9 cellular contexts compared by ENCODE assay signal in the genomic region with DNA sequence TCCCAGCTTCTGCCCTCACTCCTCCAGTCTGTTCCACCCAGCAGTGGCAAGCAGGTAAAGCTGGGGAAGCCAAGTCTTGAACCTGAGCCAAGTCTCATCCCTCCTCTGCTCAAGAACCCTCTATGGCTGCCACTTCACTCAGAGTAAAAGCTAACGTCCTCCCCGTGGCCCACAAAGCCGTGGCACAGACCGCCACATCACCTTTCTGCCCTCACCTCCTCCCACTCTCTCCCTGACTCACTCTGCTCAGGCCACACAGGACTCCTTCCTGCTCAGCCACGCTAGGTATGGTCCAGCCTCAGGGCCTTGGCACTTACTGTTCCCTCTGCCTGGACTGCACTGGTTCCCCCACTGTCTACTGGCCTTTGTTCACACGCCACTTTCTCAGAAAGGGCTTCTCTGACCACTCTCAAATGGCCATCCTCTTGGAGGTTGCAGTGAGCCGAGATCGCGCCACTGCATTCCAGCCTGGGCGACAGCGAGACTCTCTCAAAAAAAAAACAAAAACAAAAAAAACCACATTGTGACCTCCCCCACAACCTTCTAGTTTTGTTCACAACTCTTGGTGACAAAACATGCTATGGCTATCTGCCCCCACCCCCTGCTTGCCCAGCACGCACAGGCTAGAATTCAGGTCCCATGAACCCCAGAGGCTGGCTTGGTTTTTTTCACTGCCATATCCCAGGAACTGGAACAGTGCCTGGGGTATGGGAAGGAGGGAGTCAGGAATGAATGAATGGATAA. TPM values are rescaled to one million over a fixed set of nuclear protein-coding genes. Genes with fewer than 3 reads are reported as not detected.
A peak's percentile ranks its signal among the peaks of the same experiment; 100 is the strongest.
DNase-seq lines count a peak whose midpoint lies in the region; ATAC-seq and TF ChIP-seq lines count a peak whose summit lies in the region.
"Had no signal": no experiment of that assay in that cellular context is flagged by ENCODE, and none has a peak within 500 bp of the region (broad histone marks: within the 10 kb centered on the region; RNA-seq: fewer than 3 reads in every experiment).

No MANE protein-coding gene starts in this region.

- in situ Hi-C loops in brain microvascular endothelial cell (cut with HindIII; ENCODE audit: low pct_ligation_motif_present, low sequenced_read_pairs): no loop called here

- CTCF ChIA-PET in CD4-positive, alpha-beta memory T cell (lab: Charles Lee; ENCODE audit: partially characterized antibody): interaction anchor here (0.5 to 12.1 kb wide), 19 partner anchors 9 to 134 kb away, joined by 3 to 142 read pairs (median 7); a partner anchor contains a TSS

- POLR2A ChIA-PET in CD4-positive, alpha-beta memory T cell (lab: Charles Lee; ENCODE audit: partially characterized antibody): interaction anchor here (0.9 to 5.4 kb wide), 12 partner anchors 14 to 61 kb away, joined by 3 to 35 read pairs (median 3); a partner anchor contains a TSS

- no peaks in the 10 kb centered on the region for H3K9me3 ChIP-seq in CD4-positive, alpha-beta memory T cell (ENCODE audit: control insufficient read depth in 1 of 2, low read length in 2 of 2)
- H3K9me3 ChIP-seq: spleen had no signal

- H3K4me1 ChIP-seq in CD4-positive, alpha-beta memory T cell (ENCODE audit: insufficient read depth, low read length): peaks cover 52% of the 10 kb centered on the region

- H3K36me3 ChIP-seq in CD4-positive, alpha-beta memory T cell (ENCODE audit: insufficient read depth, low read length): peaks cover 4% of the 10 kb centered on the region
- H3K36me3 ChIP-seq in brain microvascular endothelial cell (replicated peaks): no peaks in the 10 kb centered on the region
- no peaks in the 10 kb centered on the region; the same call in 1 of the 2 replicates for H3K36me3 ChIP-seq in H7 (replicated peaks; ENCODE audit: control insufficient read depth, insufficient read depth, low read length)

- no peaks in the 10 kb centered on the region for H3K27me3 ChIP-seq in CD4-positive, alpha-beta memory T cell (ENCODE audit: insufficient read depth, low read length)
- H3K27me3 ChIP-seq in brain microvascular endothelial cell (replicated peaks) (no peaks in the 10 kb centered on the region), H7 (ENCODE audit: control insufficient read depth, insufficient read depth, low read length) (no peaks in the 10 kb centered on the region)
- H3K27me3 ChIP-seq: spleen had no signal

- DNase-seq in CD4-positive, alpha-beta memory T cell: no peak
- DNase-seq in HT1080 (ENCODE audit: low read depth): peak; percentile 47
- peak; percentile 65 for DNase-seq in brain microvascular endothelial cell
- no peak for DNase-seq in natural killer cell
- DNase-seq in NCI-H128 (lab: John Stamatoyannopoulos, UW; ENCODE audit: unreplicated experiment): no peak
- DNase-seq in Ammon's horn (ENCODE audit: low spot score): no peak
- no peak for DNase-seq in H7

- no peaks in the 10 kb centered on the region for H3K27me3 Mint-ChIP-seq in CD4-positive, alpha-beta memory T cell
- no peaks in the 10 kb centered on the region for H3K27me3 Mint-ChIP-seq in natural killer cell (ENCODE audit: low read depth in 2 of 2)

- intact Hi-C loops in CD4-positive, alpha-beta memory T cell (cut with micrococcal nuclease): loop anchor here (1.0 to 2.0 kb wide), 2 partner anchors 27 to 51 kb away; a partner anchor contains a TSS
- intact Hi-C loops in natural killer cell (cut with micrococcal nuclease): loop anchor here (1.0 kb wide), 1 partner anchor 51 kb away; no protein-coding TSS in a partner anchor

- peak overlapping the region; percentile 35 to 95 (median 75) for H3K27ac Mint-ChIP-seq in CD4-positive, alpha-beta memory T cell
- H3K27ac Mint-ChIP-seq in natural killer cell: peak overlapping the region; percentile 83 to 91

- H3K9me3 Mint-ChIP-seq in CD4-positive, alpha-beta memory T cell: no peaks in the 10 kb centered on the region
- no peaks in the 10 kb centered on the region for H3K9me3 Mint-ChIP-seq in natural killer cell

- H3K4me3 Mint-ChIP-seq in CD4-positive, alpha-beta memory T cell: peak overlapping the region in 5 of 8 donors; percentile 55 to 79 (median 61)
- peak overlapping the region; percentile 77 for H3K4me3 Mint-ChIP-seq in natural killer cell

- no peak overlapping the region for H3K27ac ChIP-seq in CD4-positive, alpha-beta memory T cell (ENCODE audit: low read depth, low read length)
- peak overlapping the region; percentile 35 for H3K27ac ChIP-seq in brain microvascular endothelial cell

- H3K4me1 Mint-ChIP-seq in CD4-positive, alpha-beta memory T cell: peaks cover 27 to 71% (median 35%) of the 10 kb centered on the region in 4 donors
- H3K4me1 Mint-ChIP-seq in natural killer cell: peaks cover 23 to 51% of the 10 kb centered on the region in 2 donors

- ATAC-seq in natural killer cell (peak in 2 of 3 donors; percentile 35 to 51), HG02852 (IDR thresholded peaks at IDR 0.05; ENCODE audit: unreplicated experiment) (no peak)

- TF ChIP-seq CTCF in brain microvascular endothelial cell (IDR thresholded peaks at IDR 0.05; ENCODE audit: low read depth, low read length, missing control alignments): no peak
- no peak for TF ChIP-seq CTCF in natural killer cell (IDR thresholded peaks at IDR 0.05)

- H3K4me3 ChIP-seq in CD4-positive, alpha-beta memory T cell (ENCODE audit: low read length in 2 of 2): peak overlapping the region in 1 of 2 donors; percentile 18
- H3K4me3 ChIP-seq in brain microvascular endothelial cell (ENCODE audit: low read depth, low read length) (peak overlapping the region; percentile 17), H7 (ENCODE audit: insufficient read depth, low read depth, low read length) (no peak overlapping the region)

- H3K36me3 Mint-ChIP-seq in CD4-positive, alpha-beta memory T cell: peaks cover 0 to 7% of the 10 kb centered on the region in 2 donors
- H3K36me3 Mint-ChIP-seq in natural killer cell: no peaks in the 10 kb centered on the region

RNA-seq across cellular contexts. Expression of a gene that starts 15.8 kb away (rescaled TPM):
- 10 to 100 TPM; 56.6 to 67.2 TPM for total RNA-seq in CD4-positive, alpha-beta memory T cell
- polyA plus RNA-seq in CD4-positive, alpha-beta memory T cell: 100 to 1,000 TPM; 177 to 252 TPM
- 284 and 475 TPM in 2 replicates for total RNA-seq in HT1080 (2014; rRNA removed; shearing (Covaris generic))
- 255 and 328 TPM in 2 replicates for polyA plus RNA-seq in HT1080 (2015; cell fraction: cytosol; rRNA removed)
- polyA plus RNA-seq in HT1080 (2015; cell fraction: nucleus; rRNA removed): 101 and 106 TPM in 2 replicates
- total RNA-seq in natural killer cell: 100 to 1,000 TPM in 2 of 3 donors, 10 to 100 TPM in 1; 97.1 to 120 (median 108) TPM
- total RNA-seq in H7 (2014; rRNA removed; shearing (Covaris generic)): 332 and 343 TPM in 2 replicates

RNA-seq across cellular contexts. Expression of a gene that starts 26.7 kb away (rescaled TPM):
- total RNA-seq in CD4-positive, alpha-beta memory T cell: 100 to 1,000 TPM; 189 to 194 TPM
- 100 to 1,000 TPM; 246 to 269 TPM for polyA plus RNA-seq in CD4-positive, alpha-beta memory T cell
- 97.1 and 144 TPM in 2 replicates for total RNA-seq in HT1080 (2014; rRNA removed; shearing (Covaris generic))
- 137 and 155 TPM in 2 replicates for polyA plus RNA-seq in HT1080 (2015; cell fraction: cytosol; rRNA removed)
- polyA plus RNA-seq in HT1080 (2015; cell fraction: nucleus; rRNA removed): 170 and 179 TPM in 2 replicates
- 100 to 1,000 TPM; 123 to 158 (median 131) TPM for total RNA-seq in natural killer cell
- total RNA-seq in H7 (2014; rRNA removed; shearing (Covaris generic)): 88.2 and 99.4 TPM in 2 replicates

RNA-seq across cellular contexts. Expression of a gene that starts 26.8 kb away (rescaled TPM):
- total RNA-seq in CD4-positive, alpha-beta memory T cell: not detected
- polyA plus RNA-seq in CD4-positive, alpha-beta memory T cell: under 1 TPM in 1 of 2 donors, not detected in 1; 0.20 TPM
- total RNA-seq in HT1080 (2014; rRNA removed; shearing (Covaris generic)): not detected in 2 replicates
- not detected in 2 replicates for polyA plus RNA-seq in HT1080 (2015; cell fraction: cytosol; rRNA removed)
- polyA plus RNA-seq in HT1080 (2015; cell fraction: nucleus; rRNA removed): not detected in 2 replicates
- total RNA-seq in natural killer cell: 1 to 10 TPM in 1 of 3 donors, under 1 TPM in 2; 0.18 to 1.5 (median 0.45) TPM
- total RNA-seq in H7 (2014; rRNA removed; shearing (Covaris generic)): not detected in 2 replicates

RNA-seq across cellular contexts. Expression of a gene that starts 37.9 kb away (rescaled TPM):
- total RNA-seq in CD4-positive, alpha-beta memory T cell: 100 to 1,000 TPM; 122 to 138 TPM
- 100 to 1,000 TPM; 307 to 824 TPM for polyA plus RNA-seq in CD4-positive, alpha-beta memory T cell
- 105 and 126 TPM in 2 replicates for total RNA-seq in HT1080 (2014; rRNA removed; shearing (Covaris generic))
- 101 and 113 TPM in 2 replicates for polyA plus RNA-seq in HT1080 (2015; cell fraction: cytosol; rRNA removed)
- polyA plus RNA-seq in HT1080 (2015; cell fraction: nucleus; rRNA removed): 74.4 and 77.8 TPM in 2 replicates
- total RNA-seq in natural killer cell: 100 to 1,000 TPM; 148 to 238 (median 192) TPM
- total RNA-seq in H7 (2014; rRNA removed; shearing (Covaris generic)): 44.6 and 46.9 TPM in 2 replicates

Comparison
In these comparisons a context has a peak if more than half of its experiments do, and no peak if none do; other contexts are left out.
1. DNase-seq: peak in HT1080 (single experiment) and brain microvascular endothelial cell (single experiment); none in CD4-positive, alpha-beta memory T cell (0 of 5), natural killer cell (single experiment), NCI-H128 (single experiment), Ammon's horn (single experiment) and H7 (single experiment).